In the genomic region with DNA sequence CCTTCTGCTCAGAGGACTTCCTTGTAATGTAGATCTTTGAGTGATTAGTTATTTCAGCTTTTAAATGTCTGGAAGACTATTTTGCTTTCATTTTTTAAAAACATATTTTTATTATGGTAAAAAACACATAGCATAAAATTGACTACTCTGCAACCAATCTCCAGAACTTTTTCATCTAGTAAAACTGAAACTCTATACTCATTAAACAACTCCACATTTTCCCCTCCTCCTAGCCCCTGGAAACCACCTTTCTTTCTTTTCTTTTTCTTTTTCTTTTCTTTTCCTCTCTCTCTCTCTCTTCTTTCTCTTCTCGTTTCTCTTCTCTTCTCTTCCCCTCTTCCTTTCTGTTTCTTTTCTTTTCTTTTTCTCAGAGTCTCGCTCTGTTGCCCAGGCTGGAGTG, we compare ENCODE assay signal across 20 cellular contexts.
DNase-seq lines count a peak whose midpoint lies in the region; ATAC-seq lines count a peak whose summit lies in the region.
"Had no signal": no experiment of that assay in that cellular context is flagged by ENCODE, and none has a peak within 500 bp of the region (broad histone marks: within the 10 kb centered on the region; RNA-seq: fewer than 3 reads in every experiment).

No MANE protein-coding gene starts in this region.

- intact Hi-C loops in activated CD4-positive, alpha-beta T cell treated with anti-CD3 and anti-CD28 coated beads, Interleukin-2, amount 10 ng/mL, durations not matched to agents 24 days and 14 days (cut with micrococcal nuclease), result loop anchor here (1.0 to 10.0 kb wide), 3 partner anchors 80 to 510 kb away; no protein-coding TSS in a partner anchor
- intact Hi-C loops in activated T-helper 1 cell treated with anti-CD3 and anti-CD28 coated beads, Interleukin-12 subunit alpha, Interleukin-12 subunit beta, Interleukin-2, Interleukin-4 antibody, amounts not matched to agents 30 ng/mL and 10 ng/mL and 1 ng/mL, durations not matched to agents 14 hours and 24 hours and 36 hours (cut with micrococcal nuclease), result loop anchor here (1.0 to 10.0 kb wide), 5 partner anchors 19 to 1050 kb away; no protein-coding TSS in a partner anchor

- peaks cover 2% of the 10 kb centered on the region for H3K36me3 Mint-ChIP-seq in activated CD4-positive, alpha-beta T cell treated with anti-CD3 and anti-CD28 coated beads, Interleukin-2, amount 10 ng/mL, durations not matched to agents 24 days and 14 days (ENCODE audit: low read depth)
- H3K36me3 Mint-ChIP-seq in activated naive CD4-positive, alpha-beta T cell treated with anti-CD3 and anti-CD28 coated beads, Interleukin-2, amount 50 U/mL, for 72 hours, result peaks cover 0 to 7% of the 10 kb centered on the region in 2 donors
- peaks cover 2% of the 10 kb centered on the region for H3K36me3 Mint-ChIP-seq in activated T-helper 1 cell treated with anti-CD3 and anti-CD28 coated beads, Interleukin-12 subunit alpha, Interleukin-12 subunit beta, Interleukin-2, Interleukin-4 antibody, amounts not matched to agents 30 ng/mL and 10 ng/mL and 1 ng/mL, durations not matched to agents 14 hours and 24 hours and 36 hours (ENCODE audit: low read depth)

- H3K9me3 Mint-ChIP-seq in activated CD4-positive, alpha-beta T cell treated with anti-CD3 and anti-CD28 coated beads, Interleukin-2, amount 10 ng/mL, durations not matched to agents 24 days and 14 days, result peaks cover 9% of the 10 kb centered on the region
- no peaks in the 10 kb centered on the region for H3K9me3 Mint-ChIP-seq in activated naive CD4-positive, alpha-beta T cell treated with anti-CD3 and anti-CD28 coated beads, Interleukin-2, amount 50 U/mL, for 72 hours
- peaks cover 9% of the 10 kb centered on the region for H3K9me3 Mint-ChIP-seq in activated T-helper 1 cell treated with anti-CD3 and anti-CD28 coated beads, Interleukin-12 subunit alpha, Interleukin-12 subunit beta, Interleukin-2, Interleukin-4 antibody, amounts not matched to agents 30 ng/mL and 10 ng/mL and 1 ng/mL, durations not matched to agents 14 hours and 24 hours and 36 hours
- H3K9me3 Mint-ChIP-seq in stimulated activated naive CD8-positive, alpha-beta T cell treated with anti-CD3 and anti-CD28 coated beads, Interleukin-15, amount 100 ng/mL, for 72 hours, result peaks cover 5 to 10% of the 10 kb centered on the region in 2 donors

- no peaks in the 10 kb centered on the region for H3K27me3 Mint-ChIP-seq in activated CD4-positive, alpha-beta T cell treated with anti-CD3 and anti-CD28 coated beads, Interleukin-2, amount 10 ng/mL, durations not matched to agents 24 days and 14 days
- H3K27me3 Mint-ChIP-seq in activated T-helper 1 cell treated with anti-CD3 and anti-CD28 coated beads, Interleukin-12 subunit alpha, Interleukin-12 subunit beta, Interleukin-2, Interleukin-4 antibody, amounts not matched to agents 30 ng/mL and 10 ng/mL and 1 ng/mL, durations not matched to agents 14 hours and 24 hours and 36 hours (ENCODE audit: insufficient read depth), result no peaks in the 10 kb centered on the region
- no peaks in the 10 kb centered on the region for H3K27me3 Mint-ChIP-seq in stimulated activated naive CD8-positive, alpha-beta T cell treated with anti-CD3 and anti-CD28 coated beads, Interleukin-15, amount 100 ng/mL, for 72 hours

- peak overlapping the region; percentile 53 for H3K4me3 Mint-ChIP-seq in activated CD4-positive, alpha-beta T cell treated with anti-CD3 and anti-CD28 coated beads, Interleukin-2, amount 10 ng/mL, durations not matched to agents 24 days and 14 days
- no peak overlapping the region for H3K4me3 Mint-ChIP-seq in activated T-helper 1 cell treated with anti-CD3 and anti-CD28 coated beads, Interleukin-12 subunit alpha, Interleukin-12 subunit beta, Interleukin-2, Interleukin-4 antibody, amounts not matched to agents 30 ng/mL and 10 ng/mL and 1 ng/mL, durations not matched to agents 14 hours and 24 hours and 36 hours
- H3K4me3 Mint-ChIP-seq in stimulated activated naive CD8-positive, alpha-beta T cell treated with anti-CD3 and anti-CD28 coated beads, Interleukin-15, amount 100 ng/mL, for 72 hours, result peak overlapping the region; percentile 33 to 46

- no peak for DNase-seq in activated CD4-positive, alpha-beta T cell treated with anti-CD3 and anti-CD28 coated beads, Interleukin-2, amount 10 ng/mL, durations not matched to agents 24 days and 14 days
- DNase-seq in activated CD4-positive, alpha-beta T cell treated with anti-CD3 and anti-CD28 coated beads, Interleukin-2, amount 50 U/mL, for 1 hour, result no peak
- no peak for DNase-seq in activated naive CD4-positive, alpha-beta T cell treated with anti-CD3 and anti-CD28 coated beads, Interleukin-2, amount 50 U/mL, for 72 hours (ENCODE audit: low spot score in 2 of 2)
- no peak for DNase-seq in activated naive CD4-positive, alpha-beta T cell treated with anti-CD3 and anti-CD28 coated beads, Interleukin-2, amount 50 U/mL, for 16 hours
- no peak for DNase-seq in activated T-helper 1 cell treated with anti-CD3 and anti-CD28 coated beads, Interleukin-12 subunit alpha, Interleukin-12 subunit beta, Interleukin-2, Interleukin-4 antibody, amounts not matched to agents 30 ng/mL and 10 ng/mL and 1 ng/mL, durations not matched to agents 14 hours and 24 hours and 36 hours (ENCODE audit: low spot score)
- no peak for DNase-seq in stimulated activated naive CD8-positive, alpha-beta T cell treated with anti-CD3 and anti-CD28 coated beads, Interleukin-15, amount 100 ng/mL, for 72 hours
- DNase-seq: Calu3, DMS79 treated with DMSO at 0.1 percent for 48 hours, GF-D8, IMR-90, KG1, MG63, NCI-H1105 treated with DMSO at 0.1 percent for 48 hours, NCI-H2029, NCI-H2227 treated with DMSO at 0.1 percent for 48 hours, NCI-H69, SHP77 had no signal

- peak; percentile 44 to 90 for ATAC-seq in activated naive CD4-positive, alpha-beta T cell treated with anti-CD3 and anti-CD28 coated beads, Interleukin-2, amount 50 U/mL, for 72 hours
- no peak for ATAC-seq in stimulated activated naive CD8-positive, alpha-beta T cell treated with anti-CD3 and anti-CD28 coated beads, Interleukin-15, amount 100 ng/mL, for 72 hours
- ATAC-seq in GM18861 (IDR thresholded peaks at IDR 0.05; ENCODE audit: unreplicated experiment), result no peak
- ATAC-seq: HCT116, Panc1 had no signal

- peak overlapping the region; percentile 92 for H3K27ac Mint-ChIP-seq in activated CD4-positive, alpha-beta T cell treated with anti-CD3 and anti-CD28 coated beads, Interleukin-2, amount 10 ng/mL, durations not matched to agents 24 days and 14 days
- no peak overlapping the region for H3K27ac Mint-ChIP-seq in activated naive CD4-positive, alpha-beta T cell treated with anti-CD3 and anti-CD28 coated beads, Interleukin-2, amount 50 U/mL, for 72 hours
- H3K27ac Mint-ChIP-seq in activated T-helper 1 cell treated with anti-CD3 and anti-CD28 coated beads, Interleukin-12 subunit alpha, Interleukin-12 subunit beta, Interleukin-2, Interleukin-4 antibody, amounts not matched to agents 30 ng/mL and 10 ng/mL and 1 ng/mL, durations not matched to agents 14 hours and 24 hours and 36 hours, result peak overlapping the region; percentile 86
- peak overlapping the region in 1 of 2 donors; percentile 41 for H3K27ac Mint-ChIP-seq in stimulated activated naive CD8-positive, alpha-beta T cell treated with anti-CD3 and anti-CD28 coated beads, Interleukin-15, amount 100 ng/mL, for 72 hours

- H3K4me1 Mint-ChIP-seq in activated CD4-positive, alpha-beta T cell treated with anti-CD3 and anti-CD28 coated beads, Interleukin-2, amount 10 ng/mL, durations not matched to agents 24 days and 14 days, result peaks cover 13% of the 10 kb centered on the region
- H3K4me1 Mint-ChIP-seq in activated T-helper 1 cell treated with anti-CD3 and anti-CD28 coated beads, Interleukin-12 subunit alpha, Interleukin-12 subunit beta, Interleukin-2, Interleukin-4 antibody, amounts not matched to agents 30 ng/mL and 10 ng/mL and 1 ng/mL, durations not matched to agents 14 hours and 24 hours and 36 hours (ENCODE audit: low read depth), result peaks cover 32% of the 10 kb centered on the region
- peaks cover 17% of the 10 kb centered on the region for H3K4me1 Mint-ChIP-seq in stimulated activated naive CD8-positive, alpha-beta T cell treated with anti-CD3 and anti-CD28 coated beads, Interleukin-15, amount 100 ng/mL, for 72 hours

Comparison
In these comparisons a context has a peak if more than half of its experiments do, and no peak if none do; other contexts are left out.
1. H3K27ac Mint-ChIP-seq: peak in activated CD4-positive, alpha-beta T cell treated with anti-CD3 and anti-CD28 coated beads, Interleukin-2, amount 10 ng/mL, durations not matched to agents 24 days and 14 days (single experiment) and activated T-helper 1 cell treated with anti-CD3 and anti-CD28 coated beads, Interleukin-12 subunit alpha, Interleukin-12 subunit beta, Interleukin-2, Interleukin-4 antibody, amounts not matched to agents 30 ng/mL and 10 ng/mL and 1 ng/mL, durations not matched to agents 14 hours and 24 hours and 36 hours (single experiment); none in activated naive CD4-positive, alpha-beta T cell treated with anti-CD3 and anti-CD28 coated beads, Interleukin-2, amount 50 U/mL, for 72 hours (0 of 2).
2. ATAC-seq: peak in activated naive CD4-positive, alpha-beta T cell treated with anti-CD3 and anti-CD28 coated beads, Interleukin-2, amount 50 U/mL, for 72 hours (2 of 2); none in stimulated activated naive CD8-positive, alpha-beta T cell treated with anti-CD3 and anti-CD28 coated beads, Interleukin-15, amount 100 ng/mL, for 72 hours (single experiment) and GM18861 (single experiment).